In genomic region chr6:12008366-12009179, GRCh38 we compare ENCODE assay signal across 8 cellular contexts. TPM values are rescaled to one million over a fixed set of nuclear protein-coding genes. Genes with fewer than 3 reads are reported as not detected.
DNase-seq lines count a peak whose midpoint lies in the region; ATAC-seq and TF ChIP-seq lines count a peak whose summit lies in the region.

No MANE protein-coding gene starts in this region.

- peak; percentile 85 for TF ChIP-seq POLR2A in Raji (IDR thresholded peaks at IDR 0.05; ENCODE audit: insufficient read depth, low read depth, low read length)

- TF ChIP-seq CTCF in foreskin fibroblast (IDR thresholded peaks at IDR 0.05; ENCODE audit: low read depth, low read length) (no peak), neural progenitor cell (IDR thresholded peaks at IDR 0.05) (no peak)

- no peaks in the 10 kb centered on the region for H3K9me3 Mint-ChIP-seq in neural progenitor cell

- H3K27me3 ChIP-seq in neural progenitor cell = peaks cover 12% of the 10 kb centered on the region

- peaks cover 18% of the 10 kb centered on the region for H3K79me2 ChIP-seq in neural progenitor cell (ENCODE audit: low read depth)

- peak; percentile 34 for ATAC-seq in GM21528 (IDR thresholded peaks at IDR 0.05; ENCODE audit: low FRiP score, unreplicated experiment)

- H3K4me1 ChIP-seq in neural progenitor cell = peaks cover 25% of the 10 kb centered on the region

- H3K27ac ChIP-seq in neural progenitor cell = no peak overlapping the region

- no peaks in the 10 kb centered on the region for H3K9me3 ChIP-seq in neural progenitor cell (ENCODE audit: low read depth)

- no peak overlapping the region for H3K9ac ChIP-seq in neural progenitor cell

- peak overlapping the region; percentile 81 for H3K4me2 ChIP-seq in neural progenitor cell

- no peaks in the 10 kb centered on the region for H3K36me3 ChIP-seq in neural progenitor cell

- peaks cover 37% of the 10 kb centered on the region for H3F3A ChIP-seq in neural progenitor cell (ENCODE audit: low read depth)

- no peaks in the 10 kb centered on the region for H4K20me1 ChIP-seq in neural progenitor cell (ENCODE audit: low read depth)

- peak overlapping the region; percentile 97 for H3K4me3 Mint-ChIP-seq in neural progenitor cell

- H3K4me3 ChIP-seq in foreskin fibroblast (ENCODE audit: low read depth in 1 of 2, low read length in 2 of 2) (peak overlapping the region; percentile 62 to 71), neural progenitor cell (peak overlapping the region; percentile 85)

- H3K4me1 Mint-ChIP-seq in neural progenitor cell = peaks cover 31% of the 10 kb centered on the region

- H2AFZ ChIP-seq in neural progenitor cell (replicated peaks) = peak overlapping the region; percentile 96

- H3K27ac Mint-ChIP-seq in neural progenitor cell = peak overlapping the region; percentile 99

- DNase-seq in DMS 273 treated with DMSO at 0.1 percent for 48 hours (lab: John Stamatoyannopoulos, UW) = peak; percentile 73
- peak; percentile 44 for DNase-seq in KG1 (lab: John Stamatoyannopoulos, UW)
- DNase-seq in activated gamma-delta T cell (lab: John Stamatoyannopoulos, UW) = peak; percentile 71
- peak; percentile 24 to 84 for DNase-seq in foreskin fibroblast
- peak; percentile 86 for DNase-seq in neural progenitor cell (ENCODE audit: low spot score)
- peak; percentile 47 for DNase-seq in stromal cell of bone marrow (ENCODE audit: low read depth)

- H3K27me3 Mint-ChIP-seq in neural progenitor cell (ENCODE audit: insufficient read depth, low read depth) = peaks cover 9% of the 10 kb centered on the region

- no peaks in the 10 kb centered on the region for H3K36me3 Mint-ChIP-seq in neural progenitor cell

RNA-seq across cellular contexts. Expression of gene HIVEP1, which starts 3.5 kb away (rescaled TPM):
- total RNA-seq in neural progenitor cell (ENCODE audit: low replicate concordance) = 21.6 and 23.3 TPM in 2 replicates
